Comparison of ENCODE assay signal across 8 cellular contexts in genomic region chr6:46855966-46856365, GRCh38.
DNase-seq lines count a peak whose midpoint lies in the region; ATAC-seq and TF ChIP-seq lines count a peak whose summit lies in the region.
"Not testable (repeated sequence)": the region's sequence is repeated elsewhere in the genome, so short reads cannot be mapped to it uniquely, and the experiment has no call there.

No MANE protein-coding gene starts in this region.

- H3K36me3 ChIP-seq in A673 (ENCODE audit: insufficient read depth, low read length, poor library complexity, severe bottlenecking); hepatocyte (replicated peaks; ENCODE audit: insufficient read depth, low read depth); psoas muscle (ENCODE audit: insufficient read depth in 1 of 2, low read depth in 1 of 2): not testable (repeated sequence)

- H3K36me3 Mint-ChIP-seq in MCF 10A (ENCODE audit: insufficient read depth, unreplicated experiment) = not testable (repeated sequence)

- H3K79me2 ChIP-seq in hepatocyte = not testable (repeated sequence)

- not testable (repeated sequence) for BruUV-seq in A673 (replicated peaks; lab: Mats Ljungman, UMichigan); MCF 10A (replicated peaks; lab: Mats Ljungman, UMichigan)

- DNase-seq in A673 (ENCODE audit: low spot score) (peak; percentile 37), NCI-H69 (lab: John Stamatoyannopoulos, UW) (peak; percentile 38), MCF 10A (ENCODE audit: unreplicated experiment) (peak; percentile 48), hepatocyte (ENCODE audit: low spot score) (peak; percentile 29)
- DNase-seq in psoas muscle = not testable (repeated sequence)

- H3K4me1 Mint-ChIP-seq in MCF 10A (ENCODE audit: insufficient read depth, unreplicated experiment) = not testable (repeated sequence)

- not testable (repeated sequence) for H3K4me3 ChIP-seq in A673 (ENCODE audit: low read depth, low read length, poor library complexity, severe bottlenecking); hepatocyte; psoas muscle

- H2AFZ ChIP-seq in hepatocyte = not testable (repeated sequence)

- intact Hi-C loops in A673 (cut with micrococcal nuclease; ENCODE audit: unreplicated experiment); MCF 10A (cut with micrococcal nuclease); psoas muscle (cut with DNase I): not testable (repeated sequence)

- not testable (repeated sequence) for H3K9me2 ChIP-seq in hepatocyte (replicated peaks; ENCODE audit: insufficient read depth)

- POLR2A ChIA-PET in A673 (lab: Charles Lee; ENCODE audit: low non-redundant PET) = not testable (repeated sequence)
- POLR2A ChIA-PET in MCF 10A (lab: Yijun Ruan, JAX) = interaction anchor here (0.6 kb wide), 1 partner anchor 312 kb away, joined by 3 read pairs; no protein-coding TSS in a partner anchor

- H3K27me3 Mint-ChIP-seq in MCF 10A (ENCODE audit: insufficient read depth, unreplicated experiment) = not testable (repeated sequence)

- H3K9me3 Mint-ChIP-seq in MCF 10A (ENCODE audit: unreplicated experiment) = not testable (repeated sequence)

- not testable (repeated sequence) for H3K9me3 ChIP-seq in A673 (ENCODE audit: low read depth, low read length, poor library complexity, severe bottlenecking); hepatocyte (ENCODE audit: low read depth); psoas muscle

- H3K4me2 ChIP-seq in hepatocyte = not testable (repeated sequence)

- not testable (repeated sequence) for H4K20me1 ChIP-seq in hepatocyte (ENCODE audit: insufficient read depth, poor library complexity, severe bottlenecking)

- not testable (repeated sequence) for H3K27ac Mint-ChIP-seq in MCF 10A (ENCODE audit: low read depth, unreplicated experiment)

- H3K4me3 Mint-ChIP-seq in MCF 10A (ENCODE audit: unreplicated experiment) = not testable (repeated sequence)

- peak; percentile 63 for TF ChIP-seq CTCF in A673 (conservative IDR thresholded peaks at IDR 0.05; ENCODE audit: low read depth, low read length)
- peak; percentile 71 for TF ChIP-seq CTCF in GM12873 (IDR thresholded peaks at IDR 0.05; ENCODE audit: insufficient read depth, low read depth, low read length, missing control alignments)
- peak; percentile 17 for TF ChIP-seq CTCF in VCaP (conservative IDR thresholded peaks at IDR 0.05)
- peak; percentile 60 for TF ChIP-seq CTCF in MCF 10A (IDR thresholded peaks at IDR 0.05; ENCODE audit: unreplicated experiment)
- TF ChIP-seq CTCF in hepatocyte (IDR thresholded peaks at IDR 0.05; ENCODE audit: poor library complexity) = peak; percentile 51
- TF ChIP-seq CTCF in psoas muscle (IDR thresholded peaks at IDR 0.05) = peak; percentile 59

- not testable (repeated sequence) for H3K27me3 ChIP-seq in A673 (replicated peaks; ENCODE audit: insufficient read depth, low read depth, low read length, poor library complexity); hepatocyte; psoas muscle (ENCODE audit: insufficient read depth in 3 of 3, low read length in 2 of 3)

- not testable (repeated sequence) for H3K4me1 ChIP-seq in A673 (ENCODE audit: insufficient read depth, low read length, poor library complexity, severe bottlenecking); hepatocyte (ENCODE audit: insufficient read depth); psoas muscle

- 4% methylated on average over 1 of the region's 1 CpG for WGBS in hepatocyte (ENCODE audit: low lambda C conversion rate, missing lambda C conversion rate)
- 35 to 40% (median 38%) methylated on average over 1 of the region's 1 CpG for WGBS in psoas muscle, 3 donors

- CTCF ChIA-PET in A673 (lab: Charles Lee) = not testable (repeated sequence)
- CTCF ChIA-PET in MCF 10A (lab: Yijun Ruan, JAX) = interaction anchor here (0.6 to 5.8 kb wide), 20 partner anchors 8 to 194 kb away, joined by 3 to 24 read pairs (median 3); no protein-coding TSS in a partner anchor

- ATAC-seq in HG03175 (IDR thresholded peaks at IDR 0.05; ENCODE audit: unreplicated experiment) = peak; percentile 68
- ATAC-seq in psoas muscle = not testable (repeated sequence)

- H3K27ac ChIP-seq in A673 (ENCODE audit: low read depth, low read length, poor library complexity, severe bottlenecking); VCaP; hepatocyte; psoas muscle: not testable (repeated sequence)

Comparison
In these comparisons a context has a peak if more than half of its experiments do, and no peak if none do; other contexts are left out.
1. CTCF ChIP-seq: peak in every context shown above with its lines; median percentile 71 in GM12873; 63 in A673; 60 in MCF 10A; 59 in psoas muscle; 51 in hepatocyte; 17 in VCaP.